In genomic region chr17:50783193-50783660, GRCh38 we compare ENCODE assay signal across 8 cellular contexts. TPM values are rescaled to one million over a fixed set of nuclear protein-coding genes. Genes with fewer than 3 reads are reported as not detected.
DNase-seq lines count a peak whose midpoint lies in the region; ATAC-seq and TF ChIP-seq lines count a peak whose summit lies in the region.

No MANE protein-coding gene starts in this region.

- TF ChIP-seq CTCF in OCI-LY7 (conservative IDR thresholded peaks at IDR 0.05; ENCODE audit: low read length), result peak; percentile 98
- TF ChIP-seq CTCF in mucosa of descending colon (IDR thresholded peaks at IDR 0.05), result peak; percentile 94

- H3K27ac ChIP-seq in OCI-LY7 (ENCODE audit: low read depth, low read length, poor library complexity, severe bottlenecking), result no peak overlapping the region

- peak; percentile 99 for ATAC-seq in mucosa of descending colon
- no peak for ATAC-seq in HG02623 (IDR thresholded peaks at IDR 0.05; ENCODE audit: unreplicated experiment)

- H3K4me3 ChIP-seq in OCI-LY7 (ENCODE audit: low read depth, low read length, poor library complexity, severe bottlenecking) (no peak overlapping the region), mucosa of descending colon (no peak overlapping the region)

- no TSS peak for BruUV-seq in OCI-LY7 (replicated peaks; lab: Mats Ljungman, UMichigan)

- in situ Hi-C loops in KBM-7 (cut with MboI; ENCODE audit: low pct_unique_long_range_greater_than_20kb, low sequenced_read_pairs), result no loop called here

- no peaks in the 10 kb centered on the region for H4K20me1 ChIP-seq in OCI-LY7 (ENCODE audit: insufficient read depth, low read length)

- POLR2A ChIA-PET in OCI-LY7 (lab: Charles Lee), result interaction anchor here (0.6 kb wide), 2 partner anchors 25 to 32 kb away, joined by 3 to 5 read pairs; no protein-coding TSS in a partner anchor

- DNase-seq in GM03348 (ENCODE audit: low spot score) (peak; percentile 96), KBM-7 (peak; percentile 97), OCI-LY7 (ENCODE audit: low spot score) (peak; percentile 76), epidermal melanocyte (ENCODE audit: insufficient read length, low spot score) (peak; percentile 94), mucosa of descending colon (peak; percentile 87 to 92 (median 89))
- DNase-seq in activated CD8-positive, alpha-beta memory T cell treated with anti-CD3 and anti-CD28 coated beads, Interleukin-2, amount 50 U/mL, for 4 hours, result peak; percentile 79
- DNase-seq in stimulated activated CD8-positive, alpha-beta memory T cell treated with anti-CD3 and anti-CD28 coated beads, Interleukin-4, amount 100 ng/mL, for 4 hours (ENCODE audit: low read depth in 2 of 2, low spot score in 1 of 2), result peak; percentile 50 to 58

- H3K9me2 ChIP-seq in OCI-LY7 (ENCODE audit: insufficient read depth, low read length), result no peaks in the 10 kb centered on the region

- CTCF ChIA-PET in OCI-LY7 (lab: Charles Lee; ENCODE audit: unreplicated experiment), result interaction anchor here (0.6 to 1.1 kb wide), 4 partner anchors 69 to 183 kb away, joined by 3 to 6 read pairs (median 4); no protein-coding TSS in a partner anchor

- H3K36me3 ChIP-seq in OCI-LY7 (ENCODE audit: insufficient read depth, low read length) (no peaks in the 10 kb centered on the region), mucosa of descending colon (ENCODE audit: low read depth) (no peaks in the 10 kb centered on the region)

- H3K9me3 ChIP-seq in OCI-LY7 (ENCODE audit: low read length) (no peaks in the 10 kb centered on the region), mucosa of descending colon (no peaks in the 10 kb centered on the region)

- H3K79me2 ChIP-seq in OCI-LY7 (ENCODE audit: insufficient read depth, low read depth, low read length), result no peaks in the 10 kb centered on the region

- H3K4me2 ChIP-seq in OCI-LY7 (ENCODE audit: low read length), result no peak overlapping the region

- no peak overlapping the region for H2AFZ ChIP-seq in OCI-LY7 (ENCODE audit: low read length)

- H3K4me1 ChIP-seq in OCI-LY7 (ENCODE audit: insufficient read depth, low read length, poor library complexity, severe bottlenecking) (no peaks in the 10 kb centered on the region), mucosa of descending colon (ENCODE audit: low read depth) (no peaks in the 10 kb centered on the region)

- intact Hi-C loops in OCI-LY7 (cut with micrococcal nuclease; ENCODE audit: unreplicated experiment), result loop anchor here (1.0 to 5.0 kb wide), 3 partner anchors 39 to 173 kb away; no protein-coding TSS in a partner anchor
- intact Hi-C loops in mucosa of descending colon (cut with DNase I, micrococcal nuclease), result loop anchor here (2.0 to 10.0 kb wide), 4 partner anchors 59 to 182 kb away; no protein-coding TSS in a partner anchor

RNA-seq across cellular contexts. Expression of gene ANKRD40CL, which starts 15.9 kb away (rescaled TPM):
- total RNA-seq in OCI-LY7 (2014; rRNA removed; shearing (Covaris generic)), result 0.18 TPM in 1 of 2 replicates, not detected in the other
- total RNA-seq in OCI-LY7 (2022) (not detected in 2 replicates), mucosa of descending colon (10 to 100 TPM; 32.2 to 96.7 (median 57.6) TPM)

RNA-seq across cellular contexts. Expression of gene WFIKKN2, which starts 52.2 kb away (rescaled TPM):
- total RNA-seq in OCI-LY7 (2014; rRNA removed; shearing (Covaris generic)), result not detected in 2 replicates
- total RNA-seq in OCI-LY7 (2022) (not detected in 2 replicates), mucosa of descending colon (under 1 TPM; 0.07 to 0.76 (median 0.17) TPM)

Comparison
In these comparisons a context has a peak if more than half of its experiments do, and no peak if none do; other contexts are left out.
1. RNA of gene ANKRD40CL, which starts 15.9 kb away (total RNA-seq): 32.2 to 96.7 TPM in mucosa of descending colon; 0.18 TPM in OCI-LY7; every median in the first group is over 10 times any median in the second.
2. Peak in every context shown above with its lines, with median percentiles within 50 percentile points of each other: DNase-seq.